ENCODE assay signal across 21 cellular contexts in genomic region chr11:8085006-8085645, GRCh38. TPM values are rescaled to one million over a fixed set of nuclear protein-coding genes. Genes with fewer than 3 reads are reported as not detected.
"Had no signal": no experiment of that assay in that cellular context is flagged by ENCODE, and none has a peak within 500 bp of the region (broad histone marks: within the 10 kb centered on the region; RNA-seq: fewer than 3 reads in every experiment).

No MANE protein-coding gene starts in this region.

- ATAC-seq: activated CD4-positive, alpha-beta T cell treated with anti-CD3 and anti-CD28 coated beads for 36 hours; activated T-cell treated with anti-CD3 and anti-CD28 coated beads, Interleukin-2, amount 50 U/mL, for 72 hours; body of pancreas; stimulated activated memory B cell treated with anti-CD40 and anti-IgM and Interleukin-4, amounts not matched to agents 10 μg/mL and 1 μg/mL and 100 μg/mL, for 72 hours; T-helper 17 cell had no signal

- H3K27ac ChIP-seq: body of pancreas, ovary, prostate gland, testis had no signal

- DNase-seq: activated B cell treated with CpG ODN at 0.5 μM for 24 hours; activated CD4-positive, alpha-beta T cell treated with anti-CD3 and anti-CD28 coated beads for 36 hours; activated CD4-positive, alpha-beta T cell treated with anti-CD3 and anti-CD28 coated beads, Interleukin-2, amount 50 U/mL, for 48 hours; activated effector memory CD4-positive, alpha-beta T cell treated with anti-CD3 and anti-CD28 coated beads, Interleukin-2, amount 50 U/mL, for 16 hours; activated naive CD4-positive, alpha-beta T cell treated with anti-CD3 and anti-CD28 coated beads, Interleukin-2, amount 10 ng/mL, durations not matched to agents 7 days and 5 days; activated T-cell treated with anti-CD3 and anti-CD28 coated beads, Interleukin-2, amount 50 U/mL, for 72 hours; body of pancreas; stimulated activated CD4-positive, alpha-beta T cell treated with anti-CD3 and anti-CD28 coated beads, Interleukin-2, amount 100 ng/mL, for 24 hours; SW 1271; T-helper 17 cell; testis; trophoblast cell had no signal

- H3K9me3 ChIP-seq: body of pancreas, esophagus muscularis mucosa, ovary, prostate gland, right atrium auricular region, testis, uterus had no signal

- FAIRE-seq: colon, frontal cortex, islet of Langerhans had no signal

- H3K27me3 ChIP-seq: body of pancreas, esophagus muscularis mucosa, ovary, right atrium auricular region, testis, uterus had no signal

- H3K36me3 ChIP-seq: esophagus muscularis mucosa, ovary, prostate gland, right atrium auricular region, uterus had no signal

- H3K4me3 ChIP-seq: body of pancreas, esophagus muscularis mucosa, ovary, prostate gland, right atrium auricular region, testis, uterus had no signal

- H3K4me1 ChIP-seq: prostate gland had no signal

RNA-seq across cellular contexts. Expression of gene TUB, which starts 4.1 kb away (rescaled TPM):
- total RNA-seq: activated B cell treated with CpG ODN at 0.5 μM for 24 hours had no signal
